20 cellular contexts compared by ENCODE assay signal in the genomic region with DNA sequence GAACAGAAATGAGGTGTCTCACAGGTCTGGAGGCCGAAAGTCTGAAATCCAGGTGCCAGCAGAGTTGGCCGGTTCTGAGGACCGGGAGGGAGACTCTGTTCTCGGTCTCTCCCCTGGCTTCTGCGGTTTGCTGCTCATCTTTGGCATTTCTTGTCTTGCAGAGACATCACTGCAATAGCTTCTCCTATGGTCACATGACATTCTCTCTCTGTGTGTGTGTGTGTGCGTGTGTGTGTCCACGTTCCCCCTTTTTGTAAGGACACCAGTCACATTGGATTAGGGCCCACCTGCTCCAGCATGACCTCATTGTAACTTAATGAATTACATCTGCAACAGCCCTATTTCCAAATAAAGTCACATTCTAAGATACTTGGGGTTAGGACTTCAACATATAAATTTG. TPM values are rescaled to one million over a fixed set of nuclear protein-coding genes. Genes with fewer than 3 reads are reported as not detected.
DNase-seq lines count a peak whose midpoint lies in the region; ATAC-seq and TF ChIP-seq lines count a peak whose summit lies in the region.
"Had no signal": no experiment of that assay in that cellular context is flagged by ENCODE, and none has a peak within 500 bp of the region (broad histone marks: within the 10 kb centered on the region; RNA-seq: fewer than 3 reads in every experiment).

No MANE protein-coding gene starts in this region.

- H3K36me3 ChIP-seq in GM23248 (ENCODE audit: low read depth) = no peaks in the 10 kb centered on the region
- H3K36me3 ChIP-seq in mesenchymal stem cell (ENCODE audit: control insufficient read depth in 1 of 2, insufficient read depth in 2 of 2, low read depth in 1 of 2, low read length in 2 of 2) = no peaks in the 10 kb centered on the region
- H3K36me3 ChIP-seq: BLaER1 treated with 17β-estradiol and CSF1 and Interleukin-3, amounts not matched to agents 10 nM and 100 nM had no signal

- no peaks in the 10 kb centered on the region for H3K79me2 ChIP-seq in GM23248 (ENCODE audit: insufficient read depth)

- H3K27me3 ChIP-seq in GM23248 (replicated peaks; ENCODE audit: insufficient read depth) (no peaks in the 10 kb centered on the region), mesenchymal stem cell (ENCODE audit: control insufficient read depth in 1 of 2, insufficient read depth in 1 of 2, low read length in 2 of 2) (no peaks in the 10 kb centered on the region)
- H3K27me3 ChIP-seq: BLaER1 treated with 17β-estradiol and CSF1 and Interleukin-3, amounts not matched to agents 10 nM and 100 nM had no signal

- ATAC-seq in activated naive CD8-positive, alpha-beta T cell treated with anti-CD3 and anti-CD28 coated beads, Interleukin-2, amount 50 U/mL, for 24 hours = no peak
- ATAC-seq in GM18873 (IDR thresholded peaks at IDR 0.05; ENCODE audit: low FRiP score, unreplicated experiment) (no peak), HG02938 (IDR thresholded peaks at IDR 0.05; ENCODE audit: unreplicated experiment) (no peak)

- H3K4me1 Mint-ChIP-seq in activated naive CD8-positive, alpha-beta T cell treated with anti-CD3 and anti-CD28 coated beads, Interleukin-2, amount 50 U/mL, for 24 hours = no peaks in the 10 kb centered on the region
- H3K4me1 Mint-ChIP-seq: CD4-positive, alpha-beta memory T cell had no signal

- H3K4me1 ChIP-seq in GM23248 (ENCODE audit: insufficient read depth) (peaks cover 15% of the 10 kb centered on the region), mesenchymal stem cell (ENCODE audit: control insufficient read depth, insufficient read depth, low read depth, low read length) (peaks cover 2% of the 10 kb centered on the region)

- H2AFZ ChIP-seq in GM23248 (peak overlapping the region; percentile 63), mesenchymal stem cell (ENCODE audit: low read depth, low read length) (no peak overlapping the region)

- H3K23ac ChIP-seq in mesenchymal stem cell (ENCODE audit: low read length in 2 of 2) = no peak overlapping the region

- no peak for TF ChIP-seq CTCF in VCaP (conservative IDR thresholded peaks at IDR 0.05)

- H4K91ac ChIP-seq in mesenchymal stem cell (ENCODE audit: low read length) = no peak overlapping the region

- peak overlapping the region; percentile 54 for H3K27ac ChIP-seq in GM23248
- peak overlapping the region; percentile 48; the same call in 1 of the 2 replicates for H3K27ac ChIP-seq in VCaP
- no peak overlapping the region for H3K27ac ChIP-seq in mesenchymal stem cell (ENCODE audit: low read length, poor library complexity, severe bottlenecking)
- H3K27ac ChIP-seq: BLaER1 treated with 17β-estradiol and CSF1 and Interleukin-3, amounts not matched to agents 10 nM and 100 nM had no signal

- H3K18ac ChIP-seq in mesenchymal stem cell (ENCODE audit: low read depth in 1 of 2, low read length in 2 of 2) = no peak overlapping the region

- H3K14ac ChIP-seq in mesenchymal stem cell (ENCODE audit: low read length in 2 of 2) = no peak overlapping the region

- no peaks in the 10 kb centered on the region for H3K36me3 Mint-ChIP-seq in activated naive CD8-positive, alpha-beta T cell treated with anti-CD3 and anti-CD28 coated beads, Interleukin-2, amount 50 U/mL, for 24 hours (ENCODE audit: low read depth)
- H3K36me3 Mint-ChIP-seq: CD4-positive, alpha-beta memory T cell had no signal

- no peaks in the 10 kb centered on the region for H3K27me3 Mint-ChIP-seq in activated naive CD8-positive, alpha-beta T cell treated with anti-CD3 and anti-CD28 coated beads, Interleukin-2, amount 50 U/mL, for 24 hours
- H3K27me3 Mint-ChIP-seq: CD4-positive, alpha-beta memory T cell had no signal

- H3K79me1 ChIP-seq in mesenchymal stem cell (replicated peaks; ENCODE audit: low read length, poor library complexity, severe bottlenecking) = no peaks in the 10 kb centered on the region

- H3K27ac Mint-ChIP-seq in activated naive CD8-positive, alpha-beta T cell treated with anti-CD3 and anti-CD28 coated beads, Interleukin-2, amount 50 U/mL, for 24 hours = no peak overlapping the region
- H3K27ac Mint-ChIP-seq: CD4-positive, alpha-beta memory T cell had no signal

- H3K4ac ChIP-seq in mesenchymal stem cell (ENCODE audit: low read depth in 1 of 2, low read length in 2 of 2) = no peak overlapping the region

- H3K4me3 ChIP-seq in GM23248 = no peak overlapping the region
- no peak overlapping the region for H3K4me3 ChIP-seq in mesenchymal stem cell (ENCODE audit: insufficient read depth in 1 of 2, low read depth in 1 of 2, low read length in 2 of 2)
- H3K4me3 ChIP-seq: BLaER1 treated with 17β-estradiol and CSF1 and Interleukin-3, amounts not matched to agents 10 nM and 100 nM had no signal

- no peak overlapping the region for H2BK5ac ChIP-seq in mesenchymal stem cell (ENCODE audit: low read depth, low read length, poor library complexity, severe bottlenecking)

- H2BK15ac ChIP-seq in mesenchymal stem cell (ENCODE audit: low read depth, poor library complexity, severe bottlenecking) = no peak overlapping the region

- H3F3A ChIP-seq in GM23248 (ENCODE audit: insufficient read depth) = peaks cover 19% of the 10 kb centered on the region

- H3K4me2 ChIP-seq in GM23248 (ENCODE audit: unreplicated experiment) (peak overlapping the region; percentile 33), mesenchymal stem cell (ENCODE audit: low read length, poor library complexity, severe bottlenecking) (no peak overlapping the region)
- H3K4me2 ChIP-seq: BLaER1 treated with 17β-estradiol and CSF1 and Interleukin-3, amounts not matched to agents 10 nM and 100 nM had no signal

- H3K9me3 ChIP-seq in GM23248 (ENCODE audit: low read depth) = no peaks in the 10 kb centered on the region
- H3K9me3 ChIP-seq in mesenchymal stem cell (ENCODE audit: control insufficient read depth, low read length) = no peaks in the 10 kb centered on the region
- H3K9me3 ChIP-seq: BLaER1 treated with 17β-estradiol and CSF1 and Interleukin-3, amounts not matched to agents 10 nM and 100 nM had no signal

- H2BK12ac ChIP-seq in mesenchymal stem cell (ENCODE audit: low read length in 2 of 2) = no peak overlapping the region

- in situ Hi-C loops in GM23248 (cut with MboI) = no loop called here

- H3K4me3 Mint-ChIP-seq in activated naive CD8-positive, alpha-beta T cell treated with anti-CD3 and anti-CD28 coated beads, Interleukin-2, amount 50 U/mL, for 24 hours = no peak overlapping the region
- H3K4me3 Mint-ChIP-seq: CD4-positive, alpha-beta memory T cell had no signal

- 14 to 20% methylated on average over 7 of the region's 7 CpGs for WGBS in GM23248 (ENCODE audit: low coverage in 1 of 2, low lambda C conversion rate in 2 of 2, missing lambda C conversion rate in 2 of 2), 2 experiments
- 91% methylated on average over 7 of the region's 7 CpGs for WGBS in mesenchymal stem cell

- H3K9ac ChIP-seq in GM23248 (peak overlapping the region; percentile 31; the same call in 1 of the 2 replicates), mesenchymal stem cell (ENCODE audit: low read length) (no peak overlapping the region)
- H3K9ac ChIP-seq: BLaER1 treated with 17β-estradiol and CSF1 and Interleukin-3, amounts not matched to agents 10 nM and 100 nM had no signal

- DNase-seq in GM23248 (peak; percentile 77), mesenchymal stem cell (no peak), T-helper 2 cell (no peak)
- DNase-seq in activated naive CD8-positive, alpha-beta T cell treated with anti-CD3 and anti-CD28 coated beads, Interleukin-2, amount 50 U/mL, for 24 hours = no peak
- DNase-seq: Caco-2; CD4-positive, alpha-beta memory T cell; DND-41; H7; KG1; NCI-H1417; NCI-H187; NCI-H446 treated with DMSO at 0.1 percent for 48 hours; NCI-H526 treated with DMSO at 0.1 percent for 48 hours; Right ventricle myocardium superior had no signal

- no peaks in the 10 kb centered on the region for H4K20me1 ChIP-seq in GM23248 (ENCODE audit: insufficient read depth)
- H4K20me1 ChIP-seq: BLaER1 treated with 17β-estradiol and CSF1 and Interleukin-3, amounts not matched to agents 10 nM and 100 nM had no signal

- peak overlapping the region; percentile 4 for H2AK5ac ChIP-seq in mesenchymal stem cell (ENCODE audit: low read length, severe bottlenecking)

- no peak overlapping the region for H2BK120ac ChIP-seq in mesenchymal stem cell (ENCODE audit: low read depth, low read length)

- no peaks in the 10 kb centered on the region for H3K9me2 ChIP-seq in GM23248 (ENCODE audit: insufficient read depth)

- no peak overlapping the region for H4K8ac ChIP-seq in mesenchymal stem cell (ENCODE audit: low read length)

- no peaks in the 10 kb centered on the region for H3K9me3 Mint-ChIP-seq in activated naive CD8-positive, alpha-beta T cell treated with anti-CD3 and anti-CD28 coated beads, Interleukin-2, amount 50 U/mL, for 24 hours
- H3K9me3 Mint-ChIP-seq: CD4-positive, alpha-beta memory T cell had no signal

RNA-seq across cellular contexts. Expression of a gene that starts 12.4 kb away (rescaled TPM):
- total RNA-seq in GM23248 (2014; rRNA removed; shearing (Covaris generic)) = 64.1 and 73.1 TPM in 2 replicates
- 20.4 and 22.2 TPM in 2 replicates for polyA plus RNA-seq in GM23248 (2016; fragmentation: Nextera tagmentation; extraction: Ambion mirVana)
- 0.04 TPM for polyA plus RNA-seq in mesenchymal stem cell (2013, experiment 1 of 2)
- 0.03 TPM for polyA plus RNA-seq in mesenchymal stem cell (2013, experiment 2 of 2)
- total RNA-seq: A673, Caco-2, RPMI7951 had no signal
